In the genomic region with DNA sequence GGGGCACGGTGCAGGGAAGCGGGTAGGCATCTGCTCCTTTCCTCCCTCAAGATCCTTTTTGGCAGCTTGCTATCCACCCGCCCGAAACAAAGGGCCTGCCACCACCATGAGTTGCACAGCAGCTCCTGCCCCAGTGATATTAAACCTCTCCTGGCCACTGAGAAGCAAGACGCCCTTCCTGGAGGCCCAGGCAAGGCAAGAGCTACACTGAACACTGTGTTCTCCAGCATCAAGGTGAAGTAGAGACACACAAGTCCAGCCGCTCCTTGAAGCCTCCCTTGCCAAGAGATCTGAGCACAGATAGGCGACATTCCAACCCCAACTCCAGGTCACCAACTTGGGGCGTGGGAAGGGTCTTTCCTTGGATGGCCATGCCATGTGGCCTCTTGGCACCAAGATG, we compare ENCODE assay signal across 13 cellular contexts.
"Had no signal": no experiment of that assay in that cellular context is flagged by ENCODE, and none has a peak within 500 bp of the region (broad histone marks: within the 10 kb centered on the region; RNA-seq: fewer than 3 reads in every experiment).

No MANE protein-coding gene starts in this region.

- H3K27me3 Mint-ChIP-seq: stimulated activated naive CD8-positive, alpha-beta T cell treated with anti-CD3 and anti-CD28 coated beads, Interleukin-15, Interleukin-2, amounts not matched to agents 100 ng/mL and 50 ng/mL, for 24 hours had no signal

- H3K27ac Mint-ChIP-seq: immature natural killer cell; nephron; stimulated activated naive CD8-positive, alpha-beta T cell treated with anti-CD3 and anti-CD28 coated beads, Interleukin-15, Interleukin-2, amounts not matched to agents 100 ng/mL and 50 ng/mL, for 24 hours had no signal

- H3K27ac ChIP-seq: cardiac muscle cell had no signal

- H3K27me3 ChIP-seq: cardiac muscle cell had no signal

- H3K4me3 Mint-ChIP-seq: immature natural killer cell; nephron; stimulated activated naive CD8-positive, alpha-beta T cell treated with anti-CD3 and anti-CD28 coated beads, Interleukin-15, Interleukin-2, amounts not matched to agents 100 ng/mL and 50 ng/mL, for 24 hours had no signal

- DNase-seq: activated CD4-positive, alpha-beta T cell treated with anti-CD3 and anti-CD28 coated beads, Interleukin-2, amount 50 U/mL, for 4 hours; activated naive CD4-positive, alpha-beta T cell treated with anti-CD3 and anti-CD28 coated beads, Interleukin-2, amount 50 U/mL, for 16 hours; activated T-cell treated with anti-CD3 and anti-CD28 coated beads, Interleukin-2, amount 50 U/mL, for 1 hour; cortex of kidney; effector CD8-positive, alpha-beta T cell; immature natural killer cell; stimulated activated CD4-positive, alpha-beta T cell treated with anti-CD3 and anti-CD28 coated beads, Interleukin-15, amount 100 ng/mL, for 24 hours; stimulated activated CD4-positive, alpha-beta T cell treated with anti-CD3 and anti-CD28 coated beads, Interleukin-4, amount 100 ng/mL, for 24 hours; T-helper 2 cell had no signal

- H3K9me3 Mint-ChIP-seq: immature natural killer cell; nephron; stimulated activated naive CD8-positive, alpha-beta T cell treated with anti-CD3 and anti-CD28 coated beads, Interleukin-15, Interleukin-2, amounts not matched to agents 100 ng/mL and 50 ng/mL, for 24 hours had no signal

- FAIRE-seq: TTC549 had no signal

- H3K4me3 ChIP-seq: cardiac muscle cell had no signal
